In genomic region chr12:80404629-80405028, GRCh38 we compare ENCODE assay signal across 27 cellular contexts.
"Had no signal": no experiment of that assay in that cellular context is flagged by ENCODE, and none has a peak within 500 bp of the region (broad histone marks: within the 10 kb centered on the region; RNA-seq: fewer than 3 reads in every experiment).

No MANE protein-coding gene starts in this region.

- H3K4me3 ChIP-seq: stomach, suprapubic skin, testis, thoracic aorta, thyroid gland, tibial artery, tibial nerve, transverse colon, upper lobe of left lung, upper lobe of right lung, uterus, vagina had no signal

- H3K9me3 ChIP-seq: stomach, suprapubic skin, testis, thoracic aorta, thyroid gland, tibial artery, tibial nerve, transverse colon, upper lobe of left lung, upper lobe of right lung, uterus, vagina had no signal

- H3K27ac ChIP-seq: stomach, suprapubic skin, testis, thoracic aorta, thyroid gland, tibial artery, tibial nerve, transverse colon, upper lobe of left lung, upper lobe of right lung, uterus, vagina had no signal

- ATAC-seq: stimulated activated effector memory CD8-positive, alpha-beta T cell treated with anti-CD3 and anti-CD28 coated beads, Interleukin-12 subunit alpha, Interleukin-12 subunit beta, amount 100 ng/mL, for 72 hours; stimulated activated memory B cell treated with anti-CD40 and anti-IgM and Interleukin-4, amounts not matched to agents 10 μg/mL and 1 μg/mL and 100 μg/mL, for 72 hours; stimulated activated naive B cell treated with anti-CD40 and anti-IgM and Interleukin-4, amounts not matched to agents 10 μg/mL and 1 μg/mL and 100 μg/mL, for 72 hours; stimulated activated naive CD8-positive, alpha-beta T cell treated with anti-CD3 and anti-CD28 coated beads, Interleukin-15, amount 100 ng/mL, for 72 hours; stimulated activated naive CD8-positive, alpha-beta T cell treated with anti-CD3 and anti-CD28 coated beads, Interleukin-15, Interleukin-2, amounts not matched to agents 100 U/mL and 50 U/mL, for 24 hours; upper lobe of right lung had no signal

- FAIRE-seq: urothelium cell line had no signal

- H3K4me1 ChIP-seq: suprapubic skin, testis, thyroid gland, tibial artery, transverse colon, upper lobe of left lung, upper lobe of right lung, uterus had no signal

- H3K27me3 ChIP-seq: testis, thyroid gland, tibial artery, transverse colon, upper lobe of left lung, uterus, vagina had no signal

- DNase-seq: stimulated activated CD4-positive, alpha-beta T cell treated with anti-CD3 and anti-CD28 coated beads, Interleukin-2, amount 100 ng/mL, for 48 hours; stimulated activated CD4-positive, alpha-beta T cell treated with anti-CD3 and anti-CD28 coated beads, Interleukin-4, amount 100 ng/mL, for 1 hour; stimulated activated CD4-positive, alpha-beta T cell treated with anti-CD3 and anti-CD28 coated beads, Interleukin-4, amount 100 ng/mL, for 24 hours; stimulated activated CD4-positive, alpha-beta T cell treated with anti-CD3 and anti-CD28 coated beads, Interleukin-4, amount 100 ng/mL, for 4 hours; stimulated activated CD8-positive, alpha-beta memory T cell treated with anti-CD3 and anti-CD28 coated beads, Interleukin-4, amount 100 ng/mL, for 48 hours; stimulated activated naive B cell treated with anti-CD40 and anti-IgM and Interleukin-4, amounts not matched to agents 10 μg/mL and 1 μg/mL and 100 μg/mL, for 72 hours; stimulated activated naive CD4-positive, alpha-beta T cell; stimulated activated naive CD4-positive, alpha-beta T cell treated with Interleukin-2 at 50 U/mL for 16 hours; stimulated activated naive CD8-positive, alpha-beta T cell treated with anti-CD3 and anti-CD28 coated beads, Interleukin-15, amount 100 ng/mL, for 72 hours; stimulated activated naive CD8-positive, alpha-beta T cell treated with anti-CD3 and anti-CD28 coated beads, Interleukin-15, Interleukin-2, amounts not matched to agents 100 U/mL and 50 U/mL, for 24 hours; stomach; substantia nigra; testis; thyroid gland; tibial artery; transverse colon; trophoblast cell; upper lobe of left lung; upper lobe of right lung; uterus had no signal

- H3K36me3 ChIP-seq: stomach, suprapubic skin, thoracic aorta, thyroid gland, tibial artery, tibial nerve, transverse colon, upper lobe of left lung, upper lobe of right lung, uterus, vagina had no signal
